10 cellular contexts compared by ENCODE assay signal in the genomic region with DNA sequence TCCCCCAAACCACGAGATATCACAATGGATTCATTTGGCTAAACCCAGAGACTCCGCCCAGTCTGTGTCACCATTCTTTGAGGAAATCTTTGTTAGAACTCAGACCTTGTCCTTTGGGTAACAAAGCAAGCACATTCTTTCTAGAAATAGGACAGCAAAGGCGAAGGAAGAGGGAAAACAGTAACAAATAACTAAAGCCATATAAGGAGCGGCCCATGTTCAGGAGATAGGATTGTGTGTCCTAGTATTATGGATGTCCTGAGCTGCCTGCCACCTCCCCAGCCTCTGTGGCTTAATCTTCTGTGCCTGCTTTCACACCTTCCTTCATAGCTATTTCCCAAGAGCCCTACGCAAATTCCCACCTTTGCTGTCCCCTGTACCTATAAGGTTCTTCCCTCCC. TPM values are rescaled to one million over a fixed set of nuclear protein-coding genes. Genes with fewer than 3 reads are reported as not detected.
DNase-seq lines count a peak whose midpoint lies in the region; ATAC-seq and TF ChIP-seq lines count a peak whose summit lies in the region.
"Had no signal": no experiment of that assay in that cellular context is flagged by ENCODE, and none has a peak within 500 bp of the region (broad histone marks: within the 10 kb centered on the region; RNA-seq: fewer than 3 reads in every experiment).

No MANE protein-coding gene starts in this region.

- H3K36me3 ChIP-seq in Karpas-422 (ENCODE audit: insufficient read depth, low read length) = no peaks in the 10 kb centered on the region
- no peaks in the 10 kb centered on the region for H3K36me3 ChIP-seq in mesodermal cell (ENCODE audit: control insufficient read depth, insufficient read depth, low read length)
- no peaks in the 10 kb centered on the region for H3K36me3 ChIP-seq in upper lobe of left lung

- peak in 1 of 2 donors; percentile 57 for ATAC-seq in upper lobe of left lung (ENCODE audit: low FRiP score in 2 of 2)
- ATAC-seq: body of pancreas had no signal

- H3K9me2 ChIP-seq in Karpas-422 (replicated peaks; ENCODE audit: insufficient read depth, low read length) = no peaks in the 10 kb centered on the region

- no peaks in the 10 kb centered on the region for H3K9me3 ChIP-seq in Karpas-422 (ENCODE audit: low read length)
- peaks cover 5% of the 10 kb centered on the region for H3K9me3 ChIP-seq in mesodermal cell (ENCODE audit: control insufficient read depth, low read length)
- no peaks in the 10 kb centered on the region for H3K9me3 ChIP-seq in upper lobe of left lung
- H3K9me3 ChIP-seq: body of pancreas had no signal

- DNase-seq in Karpas-422 = no peak
- DNase-seq in epithelial cell of esophagus (ENCODE audit: low read depth) = peak; percentile 29
- DNase-seq in upper lobe of left lung = no peak
- DNase-seq in NCI-H524 treated with DMSO at 0.1 percent for 48 hours (lab: John Stamatoyannopoulos, UW) = no peak
- no peak for DNase-seq in GDM1 (lab: John Stamatoyannopoulos, UW)
- DNase-seq in T1000 (lab: John Stamatoyannopoulos, UW) = no peak
- DNase-seq: body of pancreas, hypothalamus, NCI-H446 had no signal

- no peak for TF ChIP-seq POLR2A in upper lobe of left lung (IDR thresholded peaks at IDR 0.05)

- H3K27ac ChIP-seq in Karpas-422 (ENCODE audit: low read length) (no peak overlapping the region), mesodermal cell (ENCODE audit: low read depth, low read length, severe bottlenecking) (peak overlapping the region; percentile 85), upper lobe of left lung (peak overlapping the region; percentile 29 to 71 (median 60))

- no peaks in the 10 kb centered on the region; the same call in 1 of the 2 replicates for H4K20me1 ChIP-seq in Karpas-422 (ENCODE audit: insufficient read depth, low read depth, low read length)

- H3K4me2 ChIP-seq in Karpas-422 (ENCODE audit: low read depth, low read length, poor library complexity, severe bottlenecking) = peak overlapping the region; percentile 57

- H2AFZ ChIP-seq in Karpas-422 (ENCODE audit: low read length) = no peak overlapping the region

- H3K4me3 ChIP-seq in Karpas-422 (ENCODE audit: low read length) (0 out of 2 replicates have a peak overlapping the region, but pooled peaks have one; percentile 25), epithelial cell of esophagus (ENCODE audit: low read length) (no peak overlapping the region), mesodermal cell (ENCODE audit: extremely low read depth, insufficient read depth, low read length, poor library complexity, severe bottlenecking) (no peak overlapping the region), upper lobe of left lung (no peak overlapping the region)
- H3K4me3 ChIP-seq: body of pancreas had no signal

- no peaks in the 10 kb centered on the region for H3K79me2 ChIP-seq in Karpas-422 (ENCODE audit: low read length)

- no peak overlapping the region for H3K9ac ChIP-seq in Karpas-422 (ENCODE audit: low read length)

- 66 to 69% methylated on average over 3 of the region's 5 CpGs for WGBS in mesodermal cell (ENCODE audit: insufficient coverage in 2 of 2), 2 experiments
- 69 to 70% methylated on average over 5 of the region's 5 CpGs for WGBS in upper lobe of left lung, 2 donors

- TF ChIP-seq EP300 in upper lobe of left lung (IDR thresholded peaks at IDR 0.05) = no peak

- TF ChIP-seq CTCF in epithelial cell of esophagus (IDR thresholded peaks at IDR 0.05; ENCODE audit: insufficient read depth, low read depth, low read length, missing control alignments) (no peak), upper lobe of left lung (IDR thresholded peaks at IDR 0.05) (no peak)

- H3K27me3 ChIP-seq in Karpas-422 (ENCODE audit: low read length) (no peaks in the 10 kb centered on the region), upper lobe of left lung (no peaks in the 10 kb centered on the region)
- H3K27me3 ChIP-seq: body of pancreas had no signal

- H3K4me1 ChIP-seq in Karpas-422 (ENCODE audit: low read length) (peaks cover 41% of the 10 kb centered on the region), mesodermal cell (ENCODE audit: control insufficient read depth, insufficient read depth, low read length, poor library complexity, severe bottlenecking) (peaks cover 38% of the 10 kb centered on the region), upper lobe of left lung (peaks cover 11 to 22% (median 14%) of the 10 kb centered on the region in 4 donors)

RNA-seq across cellular contexts. Expression of a gene that starts 59.9 kb away (rescaled TPM):
- total RNA-seq in Karpas-422 (2014; rRNA removed; shearing (Covaris generic); ENCODE audit: low replicate concordance) = not detected in 2 replicates
- 83.3 TPM for polyA plus RNA-seq in mesodermal cell (2013, experiment 1 of 2)
- 102 TPM for polyA plus RNA-seq in mesodermal cell (2013, experiment 2 of 2)
- total RNA-seq in upper lobe of left lung = 10 to 100 TPM; 23.9 to 83.8 (median 39.0) TPM

Comparison
In these comparisons a context has a peak if more than half of its experiments do, and no peak if none do; other contexts are left out.
1. RNA of a gene that starts 59.9 kb away (total RNA-seq): 23.9 to 83.8 TPM in upper lobe of left lung; not detected in Karpas-422; every median in the first group is over 10 times any median in the second.